In genomic region chr17:33684714-33685113, GRCh38 we compare ENCODE assay signal across 16 cellular contexts.
DNase-seq lines count a peak whose midpoint lies in the region.
"Had no signal": no experiment of that assay in that cellular context is flagged by ENCODE, and none has a peak within 500 bp of the region (broad histone marks: within the 10 kb centered on the region; RNA-seq: fewer than 3 reads in every experiment).

No MANE protein-coding gene starts in this region.

- DNase-seq in NCI-H1092 treated with DMSO at 0.1 percent for 48 hours (lab: John Stamatoyannopoulos, UW) = peak; percentile 2
- no peak for DNase-seq in NCI-H1092 (lab: John Stamatoyannopoulos, UW)
- DNase-seq in NCI-H187 treated with DMSO at 0.1 percent for 48 hours (lab: John Stamatoyannopoulos, UW) = peak; percentile 33
- DNase-seq in NCI-H345 treated with DMSO at 0.1 percent for 48 hours (lab: John Stamatoyannopoulos, UW; ENCODE audit: unreplicated experiment) = peak; percentile 36
- DNase-seq in substantia nigra (lab: John Stamatoyannopoulos, UW) = no peak
- DNase-seq in effector CD8-positive, alpha-beta T cell (lab: John Stamatoyannopoulos, UW) = no peak
- no peak for DNase-seq in activated CD8-positive, alpha-beta memory T cell treated with anti-CD3 and anti-CD28 coated beads, Interleukin-2, amount 50 U/mL, for 48 hours
- DNase-seq: 8988T; CD8-positive, alpha-beta memory T cell; COR-L47; DMS 273 treated with DMSO at 0.1 percent for 48 hours; DMS79; GDM1; HCEC 1CT had no signal

- no peak overlapping the region for H3K27ac ChIP-seq in substantia nigra (ENCODE audit: low read depth, low read length, poor library complexity, severe bottlenecking)
- H3K27ac ChIP-seq: BLaER1 treated with 17β-estradiol and CSF1 and Interleukin-3, amounts not matched to agents 10 nM and 100 nM; HL-60 had no signal

Comparison
In these comparisons a context has a peak if more than half of its experiments do, and no peak if none do; other contexts are left out.
1. DNase-seq: peak in NCI-H1092 treated with DMSO at 0.1 percent for 48 hours (single experiment), NCI-H187 treated with DMSO at 0.1 percent for 48 hours (single experiment) and NCI-H345 treated with DMSO at 0.1 percent for 48 hours (single experiment); none in NCI-H1092 (single experiment), substantia nigra (0 of 49), effector CD8-positive, alpha-beta T cell (single experiment) and activated CD8-positive, alpha-beta memory T cell treated with anti-CD3 and anti-CD28 coated beads, Interleukin-2, amount 50 U/mL, for 48 hours (single experiment).